ENCODE assay signal across 12 cellular contexts in the genomic region with DNA sequence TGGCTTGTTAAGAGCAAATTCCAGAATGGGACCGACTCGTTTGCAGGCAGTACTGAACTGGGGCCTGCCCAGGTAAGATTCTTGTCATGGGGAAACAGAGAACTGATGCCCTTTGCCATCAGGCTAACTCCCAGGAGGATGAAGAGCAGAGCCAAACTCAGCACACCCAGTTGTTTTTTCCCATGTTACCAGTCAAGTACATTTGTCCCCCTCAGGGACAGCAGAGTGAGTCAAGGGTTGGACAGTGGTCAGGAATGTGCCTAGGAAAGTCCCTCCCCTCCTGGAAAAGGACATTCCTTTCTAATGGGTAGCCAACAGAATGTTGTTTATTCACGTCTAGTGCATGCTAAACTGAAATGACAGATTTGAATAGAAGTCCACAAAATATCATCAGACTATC. TPM values are rescaled to one million over a fixed set of nuclear protein-coding genes. Genes with fewer than 3 reads are reported as not detected.
DNase-seq lines count a peak whose midpoint lies in the region; ATAC-seq, FAIRE-seq and TF ChIP-seq lines count a peak whose summit lies in the region.
"Had no signal": no experiment of that assay in that cellular context is flagged by ENCODE, and none has a peak within 500 bp of the region (broad histone marks: within the 10 kb centered on the region; RNA-seq: fewer than 3 reads in every experiment).

No MANE protein-coding gene starts in this region.

- TF ChIP-seq CTCF in IMR-90 (conservative IDR thresholded peaks at IDR 0.05; ENCODE audit: low read depth, low read length) (no peak), endothelial cell of umbilical vein (IDR thresholded peaks at IDR 0.05; ENCODE audit: extremely low read depth in 1 of 2, insufficient read depth in 1 of 2, low read depth in 1 of 2, low read length in 2 of 2) (no peak), left lung (IDR thresholded peaks at IDR 0.05) (no peak), transverse colon (IDR thresholded peaks at IDR 0.05) (no peak)

- H3K4me1 ChIP-seq in IMR-90 (ENCODE audit: control insufficient read depth, insufficient read depth, low read length) = peaks cover 3% of the 10 kb centered on the region; the same call in 1 of the 2 replicates
- peaks cover 61% of the 10 kb centered on the region for H3K4me1 ChIP-seq in endothelial cell of umbilical vein (ENCODE audit: control insufficient read depth, extremely low read depth, insufficient read depth, low read length)
- H3K4me1 ChIP-seq in left lung = peaks cover 11 to 15% of the 10 kb centered on the region in 2 donors
- peaks cover 10 to 53% (median 24%) of the 10 kb centered on the region in 4 donors for H3K4me1 ChIP-seq in transverse colon

- peak overlapping the region; percentile 72 for H2BK120ac ChIP-seq in IMR-90 (ENCODE audit: low read depth, low read length)

- H3K9me3 ChIP-seq in IMR-90 (ENCODE audit: control insufficient read depth, insufficient read depth, low read length) (no peaks in the 10 kb centered on the region), endothelial cell of umbilical vein (replicated peaks; ENCODE audit: control insufficient read depth, insufficient read depth, low read length) (no peaks in the 10 kb centered on the region), left lung (no peaks in the 10 kb centered on the region), transverse colon (no peaks in the 10 kb centered on the region), T-helper 17 cell (ENCODE audit: control insufficient read depth, low read length, poor library complexity, severe bottlenecking) (no peaks in the 10 kb centered on the region)

- DNase-seq in IMR-90 = peak; percentile 54
- peak; percentile 93 for DNase-seq in endothelial cell of umbilical vein (ENCODE audit: low read depth, low spot score)
- DNase-seq in left lung = no peak
- DNase-seq in transverse colon = peak; percentile 23
- DNase-seq in T-helper 17 cell = no peak
- no peak for DNase-seq in caudate nucleus (lab: John Stamatoyannopoulos, UW)
- no peak for DNase-seq in T-helper 2 cell
- DNase-seq: activated CD4-positive, alpha-beta memory T cell treated with anti-CD3 and anti-CD28 coated beads for 36 hours; NCI-H82 had no signal

- peak overlapping the region; percentile 60 for H2AK9ac ChIP-seq in IMR-90 (replicated peaks; ENCODE audit: low read depth, low read length, poor library complexity)

- POLR2A ChIA-PET in IMR-90 (lab: Charles Lee; ENCODE audit: unreplicated experiment) = no interaction called here
- POLR2A ChIA-PET in endothelial cell of umbilical vein (lab: Charles Lee) = no interaction called here

- ATAC-seq in IMR-90 (ENCODE audit: low read depth) = peak; percentile 59
- peak; percentile 66 for ATAC-seq in left lung
- ATAC-seq in T-helper 17 cell = no peak
- ATAC-seq in HG02884 (IDR thresholded peaks at IDR 0.05; ENCODE audit: unreplicated experiment) = no peak
- ATAC-seq: natural killer cell treated with Interleukin-12 subunit alpha and Interleukin-12 subunit beta and Interleukin-15 and Interleukin-18, amount 100 ng/mL, for 72 hours had no signal

- H3K4me1 Mint-ChIP-seq in T-helper 17 cell = peaks cover 4% of the 10 kb centered on the region

- H3K27ac ChIP-seq in IMR-90 (ENCODE audit: insufficient read depth, low read length) (peak overlapping the region; percentile 6; the same call in 1 of the 2 replicates), endothelial cell of umbilical vein (ENCODE audit: insufficient read depth, low read depth, low read length) (peak overlapping the region; percentile 60), left lung (peak overlapping the region; percentile 26 to 37), transverse colon (peak overlapping the region; percentile 38 to 51 (median 44)), caudate nucleus (ENCODE audit: low read depth, low read length) (no peak overlapping the region)

- no peaks in the 10 kb centered on the region for H4K20me1 ChIP-seq in IMR-90 (ENCODE audit: insufficient read depth, low read length)
- no peaks in the 10 kb centered on the region for H4K20me1 ChIP-seq in endothelial cell of umbilical vein (replicated peaks; ENCODE audit: control insufficient read depth, extremely low read depth, insufficient read depth, low read length)

- no peak overlapping the region for H3K9ac ChIP-seq in IMR-90 (ENCODE audit: low read depth, low read length)
- peak overlapping the region; percentile 86 for H3K9ac ChIP-seq in endothelial cell of umbilical vein (replicated peaks; ENCODE audit: extremely low read depth, insufficient read depth, low read length)

- dilution Hi-C loops in IMR-90 (cut with HindIII; ENCODE audit: low sequenced_read_pairs, unreplicated experiment) = no loop called here
- dilution Hi-C loops in endothelial cell of umbilical vein (cut with MboI; ENCODE audit: extremely low pct_ligation_motif_present, low sequenced_read_pairs) = no loop called here

- H3K4me3 ChIP-seq in IMR-90 (ENCODE audit: insufficient read depth, low read depth, low read length) = no peak overlapping the region
- H3K4me3 ChIP-seq in endothelial cell of umbilical vein (replicated peaks in 1 of 3; ENCODE audit: insufficient read depth in 1 of 3, low read depth in 1 of 3, low read length in 3 of 3) = peak overlapping the region; percentile 22 to 85 (median 49)
- no peak overlapping the region for H3K4me3 ChIP-seq in left lung
- no peak overlapping the region for H3K4me3 ChIP-seq in transverse colon

- no peak overlapping the region for H3K56ac ChIP-seq in IMR-90 (ENCODE audit: extremely low read depth, insufficient read depth, low read length)

- H3K4ac ChIP-seq in IMR-90 (ENCODE audit: low read depth, low read length) = peak overlapping the region; percentile 53

- TF ChIP-seq RAD21 in IMR-90 (IDR thresholded peaks at IDR 0.05; ENCODE audit: low read length) = no peak

- H3K27ac Mint-ChIP-seq in T-helper 17 cell = no peak overlapping the region
- H3K27ac Mint-ChIP-seq: activated CD4-positive, alpha-beta memory T cell treated with anti-CD3 and anti-CD28 coated beads for 36 hours; IgD-negative memory B cell; natural killer cell treated with Interleukin-12 subunit alpha and Interleukin-12 subunit beta and Interleukin-15 and Interleukin-18, amount 100 ng/mL, for 72 hours had no signal

- CTCF ChIA-PET in IMR-90 (lab: Yijun Ruan, JAX) (no interaction called here), endothelial cell of umbilical vein (lab: Charles Lee) (interaction anchor here (0.7 to 3.1 kb wide), 4 partner anchors 31 to 154 kb away, joined by 3 to 17 read pairs (median 8); a partner anchor contains a TSS)

- H2AFZ ChIP-seq in IMR-90 (replicated peaks; ENCODE audit: low read length, poor library complexity) (peak overlapping the region; percentile 35), endothelial cell of umbilical vein (ENCODE audit: low read depth, low read length) (no peak overlapping the region)

- in situ Hi-C loops in IMR-90 (cut with MboI; ENCODE audit: low sequenced_read_pairs) (loop anchor here (5.0 kb wide), 1 partner anchor 156 kb away; no protein-coding TSS in a partner anchor), transverse colon (cut with MboI; ENCODE audit: low pct_ligation_motif_present in 1 of 4, low pct_unique_long_range_greater_than_20kb in 1 of 4, low sequenced_read_pairs in 3 of 4) (loop anchor here in 3 of 4 donors (5.0 to 25.0 kb wide), 4 partner anchors 156 to 671 kb away; a partner anchor contains a TSS)

- H4K91ac ChIP-seq in IMR-90 (ENCODE audit: insufficient read depth, low read depth, low read length) = peak overlapping the region; percentile 70

- H4K8ac ChIP-seq in IMR-90 (ENCODE audit: low read depth in 2 of 2, low read length in 2 of 2) = peak overlapping the region in 1 of 2 experiments; percentile 44; a peak in 1 of 4 replicates

- peak overlapping the region; percentile 74 for H2BK5ac ChIP-seq in IMR-90 (ENCODE audit: low read depth, low read length, poor library complexity, severe bottlenecking)

- intact Hi-C loops in IMR-90 (cut with micrococcal nuclease) = loop anchor here (10.0 kb wide), 1 partner anchor 207 kb away; no protein-coding TSS in a partner anchor
- intact Hi-C loops in endothelial cell of umbilical vein (cut with micrococcal nuclease) = no loop called here
- intact Hi-C loops in left lung (cut with DNase I) = loop anchor here in 1 of 2 donors (10.0 kb wide), 1 partner anchor 153 kb away; no protein-coding TSS in a partner anchor
- intact Hi-C loops in transverse colon (cut with DNase I; ENCODE audit: low total_unique reads) = loop anchor here (5.0 to 10.0 kb wide), 2 partner anchors 303 to 381 kb away; a partner anchor contains a TSS

- WGBS in IMR-90 (ENCODE audit: extremely low coverage in 2 of 2, insufficient read length in 1 of 2), 2 experiments = no CpG with 5 or more reads among the region's 3 CpGs
- 76% methylated on average over 3 of the region's 3 CpGs; no CpG with 5 or more reads in 1 of the 2 donors for WGBS in transverse colon (ENCODE audit: low coverage in 1 of 2), 2 donors

- no peaks in the 10 kb centered on the region for H3K27me3 ChIP-seq in IMR-90 (ENCODE audit: control insufficient read depth, insufficient read depth, low read length)
- no peaks in the 10 kb centered on the region for H3K27me3 ChIP-seq in endothelial cell of umbilical vein (ENCODE audit: control insufficient read depth in 2 of 2, insufficient read depth in 2 of 2, low read length in 2 of 2)
- H3K27me3 ChIP-seq in left lung = no peaks in the 10 kb centered on the region
- H3K27me3 ChIP-seq in transverse colon = no peaks in the 10 kb centered on the region

- peak overlapping the region; percentile 45 for H4K5ac ChIP-seq in IMR-90 (ENCODE audit: low read depth, low read length)

- peaks cover 18% of the 10 kb centered on the region for H3K79me2 ChIP-seq in endothelial cell of umbilical vein (ENCODE audit: control insufficient read depth, insufficient read depth, low read length)

- BruUV-seq in IMR-90 (replicated peaks; lab: Mats Ljungman, UMichigan) (no TSS peak), endothelial cell of umbilical vein (replicated peaks; lab: Mats Ljungman, UMichigan) (no TSS peak)

- 0 out of 2 replicates have a peak overlapping the region, but pooled peaks have one; percentile 10 for H3K14ac ChIP-seq in IMR-90 (replicated peaks; ENCODE audit: low read depth, low read length)

- no peak overlapping the region for H3K4me3 Mint-ChIP-seq in T-helper 17 cell
- H3K4me3 Mint-ChIP-seq: activated CD4-positive, alpha-beta memory T cell treated with anti-CD3 and anti-CD28 coated beads for 36 hours; IgD-negative memory B cell; natural killer cell treated with Interleukin-12 subunit alpha and Interleukin-12 subunit beta and Interleukin-15 and Interleukin-18, amount 100 ng/mL, for 72 hours had no signal

- peak overlapping the region; percentile 54 for H2BK20ac ChIP-seq in IMR-90 (ENCODE audit: low read depth, low read length)

- H3K79me1 ChIP-seq in IMR-90 (ENCODE audit: low read depth in 1 of 2, low read length in 2 of 2) = no peaks in the 10 kb centered on the region

- peak overlapping the region; percentile 81; the same call in 2 of the 3 replicates for H2BK15ac ChIP-seq in IMR-90 (ENCODE audit: low read depth, low read length)

- peak; percentile 42 for FAIRE-seq in endothelial cell of umbilical vein (lab: Jason Lieb, UNC)

- TF ChIP-seq POLR2A in IMR-90 (IDR thresholded peaks at IDR 0.05; ENCODE audit: low read depth, low read length) (no peak), endothelial cell of umbilical vein (IDR thresholded peaks at IDR 0.05; ENCODE audit: low read depth, low read length) (peak; percentile 8), transverse colon (IDR thresholded peaks at IDR 0.05) (no peak)

- H3K4me2 ChIP-seq in IMR-90 (ENCODE audit: low read depth, low read length) = peak overlapping the region; percentile 11; the same call in 1 of the 2 replicates
- peak overlapping the region; percentile 98 for H3K4me2 ChIP-seq in endothelial cell of umbilical vein (ENCODE audit: insufficient read depth, low read length)

- H3K23ac ChIP-seq in IMR-90 (ENCODE audit: low read depth, low read length) = no peak overlapping the region

- H3K36me3 ChIP-seq in IMR-90 (ENCODE audit: control insufficient read depth, insufficient read depth, low read length) (no peaks in the 10 kb centered on the region), endothelial cell of umbilical vein (ENCODE audit: control insufficient read depth in 2 of 2, extremely low read depth in 1 of 2, insufficient read depth in 2 of 2, low read length in 2 of 2) (peaks cover 0 to 6% of the 10 kb centered on the region in 2 experiments), left lung (no peaks in the 10 kb centered on the region), transverse colon (no peaks in the 10 kb centered on the region)

- TF ChIP-seq EP300 in transverse colon (IDR thresholded peaks at IDR 0.05; ENCODE audit: low read depth) = no peak

- H3K18ac ChIP-seq in IMR-90 (ENCODE audit: low read depth, low read length) = peak overlapping the region; percentile 79

- peak overlapping the region; percentile 31 for H2AK5ac ChIP-seq in IMR-90 (ENCODE audit: low read depth, low read length)

- no peaks in the 10 kb centered on the region; the same call in none of the 2 replicates for H3K9me1 ChIP-seq in IMR-90 (ENCODE audit: insufficient read depth, low read length)
- H3K9me1 ChIP-seq in endothelial cell of umbilical vein (replicated peaks; ENCODE audit: control insufficient read depth, extremely low read depth, insufficient read depth, low read length) = no peaks in the 10 kb centered on the region

- H3K36me3 Mint-ChIP-seq in T-helper 17 cell (ENCODE audit: low read depth) = no peaks in the 10 kb centered on the region
- H3K36me3 Mint-ChIP-seq: activated CD4-positive, alpha-beta memory T cell treated with anti-CD3 and anti-CD28 coated beads for 36 hours; IgD-negative memory B cell; natural killer cell treated with Interleukin-12 subunit alpha and Interleukin-12 subunit beta and Interleukin-15 and Interleukin-18, amount 100 ng/mL, for 72 hours had no signal

- peaks cover 22% of the 10 kb centered on the region for H3K27me3 Mint-ChIP-seq in T-helper 17 cell

RNA-seq across cellular contexts. Expression of a gene that starts 1.6 kb away (rescaled TPM):
- total RNA-seq in IMR-90 (2012; rRNA removed) (not detected in 2 replicates), endothelial cell of umbilical vein (7.8 and 12.5 TPM in 2 replicates), left lung (1 to 10 TPM; 2.7 to 3.1 TPM), transverse colon (under 1 TPM in 2 of 4 donors, not detected in 2; 0.16 to 0.68 TPM), T-helper 17 cell (under 1 TPM in 1 of 2 donors, not detected in 1; 0.05 TPM)
- polyA plus RNA-seq in IMR-90 (2012; rRNA removed) (not detected in 2 replicates), endothelial cell of umbilical vein (54.7 and 59.6 TPM in 2 replicates)
- polyA plus RNA-seq in IMR-90 (2012; cell fraction: cytosol; rRNA removed) = not detected in 2 replicates
- polyA plus RNA-seq in IMR-90 (2012; cell fraction: nucleus; rRNA removed; ENCODE audit: low replicate concordance) = not detected in 2 replicates
- polyA plus RNA-seq in endothelial cell of umbilical vein (2011; cell fraction: cytosol; rRNA removed) = 40.7 and 47.9 TPM in 2 replicates
- 45.0 and 46.9 TPM in 2 replicates for polyA plus RNA-seq in endothelial cell of umbilical vein (2011; cell fraction: nucleus; rRNA removed)
- polyA plus RNA-seq in endothelial cell of umbilical vein (2012) = 24.8 and 41.3 TPM in 2 replicates
- polyA minus RNA-seq in endothelial cell of umbilical vein = 117 and 133 TPM in 2 replicates
- not detected for polyA minus RNA-seq in endothelial cell of umbilical vein (2011; cell fraction: cytosol; rRNA and poly(A)+ RNA removed)
- polyA minus RNA-seq in endothelial cell of umbilical vein (2011; cell fraction: nucleus; rRNA and poly(A)+ RNA removed) = 139 and 193 TPM in 2 replicates
- total RNA-seq: activated CD4-positive, alpha-beta memory T cell treated with anti-CD3 and anti-CD28 coated beads for 36 hours; natural killer cell treated with Interleukin-12 subunit alpha and Interleukin-12 subunit beta and Interleukin-15 and Interleukin-18, amount 100 ng/mL, for 72 hours had no signal
- polyA plus RNA-seq: IgD-negative memory B cell had no signal

RNA-seq across cellular contexts. Expression of a gene that starts 27.8 kb away (rescaled TPM):
- total RNA-seq in IMR-90 (2012; rRNA removed) (under 0.01 TPM in 2 replicates), endothelial cell of umbilical vein (0.25 and 0.35 TPM in 2 replicates), left lung (1 to 10 TPM in 1 of 2 donors, under 1 TPM in 1; 0.97 to 1.1 TPM), transverse colon (not detected), T-helper 17 cell (not detected)
- polyA plus RNA-seq in IMR-90 (2012; rRNA removed) (0.07 TPM in 1 of 2 replicates, not detected in the other), endothelial cell of umbilical vein (0.33 and 0.37 TPM in 2 replicates)
- not detected in 2 replicates for polyA plus RNA-seq in IMR-90 (2012; cell fraction: cytosol; rRNA removed)
- not detected in 2 replicates for polyA plus RNA-seq in IMR-90 (2012; cell fraction: nucleus; rRNA removed; ENCODE audit: low replicate concordance)
- 0.25 and 0.28 TPM in 2 replicates for polyA plus RNA-seq in endothelial cell of umbilical vein (2011; cell fraction: cytosol; rRNA removed)
- 1.8 and 2.2 TPM in 2 replicates for polyA plus RNA-seq in endothelial cell of umbilical vein (2011; cell fraction: nucleus; rRNA removed)
- polyA plus RNA-seq in endothelial cell of umbilical vein (2012) = 0.29 and 0.74 TPM in 2 replicates
- 1.00 and 1.9 TPM in 2 replicates for polyA minus RNA-seq in endothelial cell of umbilical vein
- not detected for polyA minus RNA-seq in endothelial cell of umbilical vein (2011; cell fraction: cytosol; rRNA and poly(A)+ RNA removed)
- 1.5 and 1.8 TPM in 2 replicates for polyA minus RNA-seq in endothelial cell of umbilical vein (2011; cell fraction: nucleus; rRNA and poly(A)+ RNA removed)
- total RNA-seq: activated CD4-positive, alpha-beta memory T cell treated with anti-CD3 and anti-CD28 coated beads for 36 hours; natural killer cell treated with Interleukin-12 subunit alpha and Interleukin-12 subunit beta and Interleukin-15 and Interleukin-18, amount 100 ng/mL, for 72 hours had no signal
- polyA plus RNA-seq: IgD-negative memory B cell had no signal

RNA-seq across cellular contexts. Expression of a gene that starts 38.3 kb away (rescaled TPM):
- 1.1 TPM in 2 replicates for total RNA-seq in IMR-90 (2012; rRNA removed)
- polyA plus RNA-seq in IMR-90 (2012; rRNA removed) = 0.57 and 1.1 TPM in 2 replicates
- 0.29 and 0.74 TPM in 2 replicates for polyA plus RNA-seq in IMR-90 (2012; cell fraction: cytosol; rRNA removed)
- polyA plus RNA-seq in IMR-90 (2012; cell fraction: nucleus; rRNA removed; ENCODE audit: low replicate concordance) = 0.62 and 1.1 TPM in 2 replicates
- total RNA-seq in endothelial cell of umbilical vein = 1.1 and 1.3 TPM in 2 replicates
- polyA plus RNA-seq in endothelial cell of umbilical vein = 0.52 and 0.57 TPM in 2 replicates
- polyA plus RNA-seq in endothelial cell of umbilical vein (2011; cell fraction: cytosol; rRNA removed) = 0.87 and 1.1 TPM in 2 replicates
- 0.81 and 1.2 TPM in 2 replicates for polyA plus RNA-seq in endothelial cell of umbilical vein (2011; cell fraction: nucleus; rRNA removed)
- polyA plus RNA-seq in endothelial cell of umbilical vein (2012) = 2.5 and 2.8 TPM in 2 replicates
- polyA minus RNA-seq in endothelial cell of umbilical vein = 0.19 and 3.8 TPM in 2 replicates
- polyA minus RNA-seq in endothelial cell of umbilical vein (2011; cell fraction: cytosol; rRNA and poly(A)+ RNA removed) = not detected
- polyA minus RNA-seq in endothelial cell of umbilical vein (2011; cell fraction: nucleus; rRNA and poly(A)+ RNA removed) = 0.67 and 1.3 TPM in 2 replicates
- 1 to 10 TPM in 1 of 2 donors, under 1 TPM in 1; 0.81 to 1.2 TPM for total RNA-seq in left lung
- total RNA-seq in transverse colon = under 1 TPM in 2 of 4 donors, not detected in 2; 0.55 to 0.95 TPM
- under 1 TPM in 1 of 2 donors, not detected in 1; 0.27 TPM for total RNA-seq in T-helper 17 cell

RNA-seq across cellular contexts. Expression of a gene that starts 38.5 kb away (rescaled TPM):
- 2.5 and 3.9 TPM in 2 replicates for total RNA-seq in IMR-90 (2012; rRNA removed)
- polyA plus RNA-seq in IMR-90 (2012; rRNA removed) = 18.1 and 18.3 TPM in 2 replicates
- polyA plus RNA-seq in IMR-90 (2012; cell fraction: cytosol; rRNA removed) = 5.3 and 7.4 TPM in 2 replicates
- 9.1 and 17.6 TPM in 2 replicates for polyA plus RNA-seq in IMR-90 (2012; cell fraction: nucleus; rRNA removed; ENCODE audit: low replicate concordance)
- total RNA-seq in endothelial cell of umbilical vein = 70.5 and 77.1 TPM in 2 replicates
- 10.6 and 11.4 TPM in 2 replicates for polyA plus RNA-seq in endothelial cell of umbilical vein
- polyA plus RNA-seq in endothelial cell of umbilical vein (2011; cell fraction: cytosol; rRNA removed) = 16.2 and 18.0 TPM in 2 replicates
- polyA plus RNA-seq in endothelial cell of umbilical vein (2011; cell fraction: nucleus; rRNA removed) = 15.8 and 20.5 TPM in 2 replicates
- polyA plus RNA-seq in endothelial cell of umbilical vein (2012) = 37.7 and 52.5 TPM in 2 replicates
- polyA minus RNA-seq in endothelial cell of umbilical vein = 12.4 and 15.2 TPM in 2 replicates
- 13.0 TPM for polyA minus RNA-seq in endothelial cell of umbilical vein (2011; cell fraction: cytosol; rRNA and poly(A)+ RNA removed)
- 15.1 and 27.6 TPM in 2 replicates for polyA minus RNA-seq in endothelial cell of umbilical vein (2011; cell fraction: nucleus; rRNA and poly(A)+ RNA removed)
- 10 to 100 TPM; 38.6 to 53.5 TPM for total RNA-seq in left lung
- 10 to 100 TPM in 2 of 4 donors, 1 to 10 TPM in 2; 7.4 to 19.4 (median 11.6) TPM for total RNA-seq in transverse colon
- total RNA-seq in T-helper 17 cell = 100 to 1,000 TPM; 124 to 129 TPM

RNA-seq across cellular contexts. Expression of a gene that starts 43.9 kb away (rescaled TPM):
- total RNA-seq in IMR-90 (2012; rRNA removed) (0.56 and 1.4 TPM in 2 replicates), endothelial cell of umbilical vein (284 and 398 TPM in 2 replicates), left lung (100 to 1,000 TPM; 651 to 789 TPM), transverse colon (100 to 1,000 TPM in 3 of 4 donors, 10 to 100 TPM in 1; 90.5 to 499 (median 234) TPM), T-helper 17 cell (1 to 10 TPM in 1 of 2 donors, not detected in 1; 1.7 TPM)
- polyA plus RNA-seq in IMR-90 (2012; rRNA removed) (1.9 and 2.7 TPM in 2 replicates), endothelial cell of umbilical vein (479 and 538 TPM in 2 replicates)
- 0.65 and 1.2 TPM in 2 replicates for polyA plus RNA-seq in IMR-90 (2012; cell fraction: cytosol; rRNA removed)
- 0.10 and 0.57 TPM in 2 replicates for polyA plus RNA-seq in IMR-90 (2012; cell fraction: nucleus; rRNA removed; ENCODE audit: low replicate concordance)
- 472 and 563 TPM in 2 replicates for polyA plus RNA-seq in endothelial cell of umbilical vein (2011; cell fraction: cytosol; rRNA removed)
- polyA plus RNA-seq in endothelial cell of umbilical vein (2011; cell fraction: nucleus; rRNA removed) = 160 and 196 TPM in 2 replicates
- polyA plus RNA-seq in endothelial cell of umbilical vein (2012) = 268 and 939 TPM in 2 replicates
- polyA minus RNA-seq in endothelial cell of umbilical vein = 264 and 315 TPM in 2 replicates
- polyA minus RNA-seq in endothelial cell of umbilical vein (2011; cell fraction: cytosol; rRNA and poly(A)+ RNA removed) = not detected
- polyA minus RNA-seq in endothelial cell of umbilical vein (2011; cell fraction: nucleus; rRNA and poly(A)+ RNA removed) = 75.3 and 93.4 TPM in 2 replicates
- total RNA-seq: activated CD4-positive, alpha-beta memory T cell treated with anti-CD3 and anti-CD28 coated beads for 36 hours; natural killer cell treated with Interleukin-12 subunit alpha and Interleukin-12 subunit beta and Interleukin-15 and Interleukin-18, amount 100 ng/mL, for 72 hours had no signal
- polyA plus RNA-seq: IgD-negative memory B cell had no signal

Comparison
In these comparisons a context has a peak if more than half of its experiments do, and no peak if none do; other contexts are left out.
1. ATAC-seq: peak in IMR-90 (single experiment) and left lung (single experiment); none in T-helper 17 cell (single experiment) and HG02884 (single experiment).
2. DNase-seq: peak in IMR-90 (single experiment), endothelial cell of umbilical vein (single experiment) and transverse colon (single experiment); none in left lung (0 of 2), T-helper 17 cell (0 of 3), caudate nucleus (0 of 61) and T-helper 2 cell (0 of 5).
3. H3K4me3 ChIP-seq: peak in endothelial cell of umbilical vein (3 of 3); none in IMR-90 (single experiment), left lung (0 of 2) and transverse colon (0 of 4).